ENCODE assay signal across 18 cellular contexts in genomic region chr19:44640518-44640917, GRCh38. TPM values are rescaled to one million over a fixed set of nuclear protein-coding genes. Genes with fewer than 3 reads are reported as not detected.
A peak's percentile ranks its signal among the peaks of the same experiment; 100 is the strongest.
DNase-seq lines count a peak whose midpoint lies in the region; TF ChIP-seq lines count a peak whose summit lies in the region.
"Had no signal": no experiment of that assay in that cellular context is flagged by ENCODE, and none has a peak within 500 bp of the region (broad histone marks: within the 10 kb centered on the region; RNA-seq: fewer than 3 reads in every experiment).

No MANE protein-coding gene starts in this region.

- no peak overlapping the region for H3K9ac ChIP-seq in mesenchymal stem cell (ENCODE audit: low read length)

- H3K36me3 ChIP-seq in Caco-2 (ENCODE audit: control insufficient read depth, insufficient read depth, low read length): no peaks in the 10 kb centered on the region
- no peaks in the 10 kb centered on the region for H3K36me3 ChIP-seq in mesenchymal stem cell (ENCODE audit: control insufficient read depth in 1 of 2, insufficient read depth in 2 of 2, low read depth in 1 of 2, low read length in 2 of 2)
- H3K36me3 ChIP-seq: brain microvascular endothelial cell, heart left ventricle had no signal

- no peak overlapping the region for H4K8ac ChIP-seq in mesenchymal stem cell (ENCODE audit: low read length)

- no peak overlapping the region for H2BK5ac ChIP-seq in mesenchymal stem cell (ENCODE audit: low read depth, low read length, poor library complexity, severe bottlenecking)

- TF ChIP-seq CTCF in Caco-2 (IDR thresholded peaks at IDR 0.05; ENCODE audit: insufficient read depth in 1 of 2, low read depth in 1 of 2, low read length in 1 of 2, severe bottlenecking in 1 of 2, unreplicated experiment in 1 of 2): no peak

- no TSS peak for BruUV-seq in Caco-2 (replicated peaks; lab: Mats Ljungman, UMichigan)

- H3K9me3 ChIP-seq in Caco-2 (no peaks in the 10 kb centered on the region; the same call in 1 of the 2 replicates), mesenchymal stem cell (ENCODE audit: control insufficient read depth, low read length) (no peaks in the 10 kb centered on the region)
- H3K9me3 ChIP-seq: heart left ventricle had no signal

- H3K4me3 ChIP-seq in Caco-2 (ENCODE audit: low read depth, low read length) (no peak overlapping the region), mesenchymal stem cell (ENCODE audit: insufficient read depth in 1 of 2, low read depth in 1 of 2, low read length in 2 of 2) (no peak overlapping the region)
- H3K4me3 ChIP-seq: heart left ventricle had no signal

- H3K27ac Mint-ChIP-seq in Caco-2 (ENCODE audit: unreplicated experiment): peak overlapping the region; percentile 85
- H3K27ac Mint-ChIP-seq: activated B cell treated with CpG ODN at 0.5 μM for 24 hours; naive thymus-derived CD4-positive, alpha-beta T cell had no signal

- POLR2A ChIA-PET in Caco-2 (lab: Charles Lee): no interaction called here

- H3K27me3 ChIP-seq in Caco-2 (replicated peaks; ENCODE audit: control insufficient read depth, insufficient read depth, low read length) (no peaks in the 10 kb centered on the region), mesenchymal stem cell (ENCODE audit: control insufficient read depth in 1 of 2, insufficient read depth in 1 of 2, low read length in 2 of 2) (peaks cover 0 to 2% of the 10 kb centered on the region in 2 experiments)
- H3K27me3 ChIP-seq: brain microvascular endothelial cell, heart left ventricle had no signal

- no peak overlapping the region for H2BK15ac ChIP-seq in mesenchymal stem cell (ENCODE audit: low read depth, poor library complexity, severe bottlenecking)

- H3K14ac ChIP-seq in mesenchymal stem cell (ENCODE audit: low read length in 2 of 2): no peak overlapping the region

- intact Hi-C loops in Caco-2 (cut with micrococcal nuclease; ENCODE audit: unreplicated experiment): no loop called here

- H3K4me3 Mint-ChIP-seq in Caco-2 (ENCODE audit: unreplicated experiment): peak overlapping the region; percentile 52
- H3K4me3 Mint-ChIP-seq: activated B cell treated with CpG ODN at 0.5 μM for 24 hours, CD14-positive monocyte had no signal

- no peak overlapping the region for H3K4me2 ChIP-seq in mesenchymal stem cell (ENCODE audit: low read length, poor library complexity, severe bottlenecking)

- H3K9me3 Mint-ChIP-seq in Caco-2 (ENCODE audit: unreplicated experiment): peaks cover 2% of the 10 kb centered on the region
- H3K9me3 Mint-ChIP-seq: activated B cell treated with CpG ODN at 0.5 μM for 24 hours, CD14-positive monocyte had no signal

- no peak overlapping the region for H3K27ac ChIP-seq in mesenchymal stem cell (ENCODE audit: low read length, poor library complexity, severe bottlenecking)
- H3K27ac ChIP-seq: brain microvascular endothelial cell, heart left ventricle had no signal

- CTCF ChIA-PET in Caco-2 (lab: Charles Lee): interaction anchor here (1.0 kb wide), 1 partner anchor 30 kb away, joined by 4 read pairs; no protein-coding TSS in a partner anchor

- H3K4me1 Mint-ChIP-seq in Caco-2 (ENCODE audit: low read depth, unreplicated experiment): peaks cover 39% of the 10 kb centered on the region

- H3K36me3 Mint-ChIP-seq in Caco-2 (ENCODE audit: insufficient read depth, unreplicated experiment): peaks cover 26% of the 10 kb centered on the region
- H3K36me3 Mint-ChIP-seq: CD14-positive monocyte; naive thymus-derived CD4-positive, alpha-beta T cell had no signal

- H2BK12ac ChIP-seq in mesenchymal stem cell (ENCODE audit: low read length in 2 of 2): no peak overlapping the region

- no peak overlapping the region for H2BK120ac ChIP-seq in mesenchymal stem cell (ENCODE audit: low read depth, low read length)

- 91% methylated on average over 3 of the region's 3 CpGs for WGBS in mesenchymal stem cell

- no peaks in the 10 kb centered on the region for H3K27me3 Mint-ChIP-seq in Caco-2 (ENCODE audit: insufficient read depth, unreplicated experiment)

- no peak overlapping the region for H3K23ac ChIP-seq in mesenchymal stem cell (ENCODE audit: low read length in 2 of 2)

- DNase-seq in Caco-2 (no peak), M059J (ENCODE audit: low read depth) (peak; percentile 85), dedifferentiated amniotic fluid mesenchymal stem cell (ENCODE audit: extremely low spot score) (peak; percentile 26), mesenchymal stem cell (peak; percentile 31), NCI-H187 treated with DMSO at 0.1 percent for 48 hours (lab: John Stamatoyannopoulos, UW) (no peak), cerebellar cortex (ENCODE audit: low spot score) (no peak), T1000 (lab: John Stamatoyannopoulos, UW) (no peak), epidermal melanocyte (ENCODE audit: insufficient read length, low spot score) (no peak)
- DNase-seq: activated B cell treated with CpG ODN at 0.5 μM for 24 hours; activated naive CD4-positive, alpha-beta T cell; brain microvascular endothelial cell; left colon; naive thymus-derived CD4-positive, alpha-beta T cell; NCI-H2171 had no signal

- H3K79me1 ChIP-seq in mesenchymal stem cell (replicated peaks; ENCODE audit: low read length, poor library complexity, severe bottlenecking): peaks cover 13% of the 10 kb centered on the region

- H3K4ac ChIP-seq in mesenchymal stem cell (ENCODE audit: low read depth in 1 of 2, low read length in 2 of 2): no peak overlapping the region

- H3K4me1 ChIP-seq in Caco-2 (peaks cover 55% of the 10 kb centered on the region), mesenchymal stem cell (ENCODE audit: control insufficient read depth, insufficient read depth, low read depth, low read length) (peaks cover 27% of the 10 kb centered on the region)

- H3K18ac ChIP-seq in mesenchymal stem cell (ENCODE audit: low read depth in 1 of 2, low read length in 2 of 2): no peak overlapping the region

- no peak overlapping the region for H4K91ac ChIP-seq in mesenchymal stem cell (ENCODE audit: low read length)

- no peak overlapping the region for H2AK5ac ChIP-seq in mesenchymal stem cell (ENCODE audit: low read length, severe bottlenecking)

- H2AFZ ChIP-seq in mesenchymal stem cell (ENCODE audit: low read depth, low read length): no peak overlapping the region

RNA-seq across cellular contexts. Expression of gene PVR, which starts 3.2 kb away (rescaled TPM):
- 86.5 and 93.8 TPM in 2 replicates for total RNA-seq in Caco-2 (2022)
- 95.2 and 146 TPM in 2 replicates for total RNA-seq in M059J (2014; rRNA removed; shearing (Covaris generic))
- 32.2 TPM for polyA plus RNA-seq in mesenchymal stem cell (2013, experiment 1 of 2)
- polyA plus RNA-seq in mesenchymal stem cell (2013, experiment 2 of 2): 33.3 TPM
- total RNA-seq: activated B cell treated with CpG ODN at 0.5 μM for 24 hours had no signal

RNA-seq across cellular contexts. Expression of gene IGSF23, which starts 27.2 kb away (rescaled TPM):
- 3.9 and 6.8 TPM in 2 replicates for total RNA-seq in Caco-2 (2022)
- 0.22 and 0.81 TPM in 2 replicates for total RNA-seq in M059J (2014; rRNA removed; shearing (Covaris generic))
- 0.08 TPM for polyA plus RNA-seq in mesenchymal stem cell (2013, experiment 1 of 2)
- polyA plus RNA-seq in mesenchymal stem cell (2013, experiment 2 of 2): 0.21 TPM
- total RNA-seq: activated B cell treated with CpG ODN at 0.5 μM for 24 hours; HT-29; left colon; naive thymus-derived CD4-positive, alpha-beta T cell had no signal
- polyA plus RNA-seq: naive thymus-derived CD4-positive, alpha-beta T cell had no signal

RNA-seq across cellular contexts. Expression of gene CEACAM19, which starts 30.8 kb away (rescaled TPM):
- 2.9 and 3.3 TPM in 2 replicates for total RNA-seq in Caco-2 (2022)
- 1.2 and 1.8 TPM in 2 replicates for total RNA-seq in M059J (2014; rRNA removed; shearing (Covaris generic))
- polyA plus RNA-seq in mesenchymal stem cell (2013, experiment 1 of 2): 2.2 TPM
- polyA plus RNA-seq in mesenchymal stem cell (2013, experiment 2 of 2): 1.8 TPM
- total RNA-seq: activated B cell treated with CpG ODN at 0.5 μM for 24 hours had no signal
- polyA plus RNA-seq: CD14-positive monocyte; naive thymus-derived CD4-positive, alpha-beta T cell had no signal

RNA-seq across cellular contexts. Expression of gene CEACAM16, which starts 58.4 kb away (rescaled TPM):
- total RNA-seq in Caco-2 (2022): not detected in 2 replicates
- not detected in 2 replicates for total RNA-seq in M059J (2014; rRNA removed; shearing (Covaris generic))
- polyA plus RNA-seq in mesenchymal stem cell (2013, experiment 1 of 2): not detected
- polyA plus RNA-seq in mesenchymal stem cell (2013, experiment 2 of 2): not detected
- total RNA-seq: activated B cell treated with CpG ODN at 0.5 μM for 24 hours; heart left ventricle; HT-29; naive thymus-derived CD4-positive, alpha-beta T cell; pulmonary artery endothelial cell had no signal
- polyA plus RNA-seq: CD14-positive monocyte; heart left ventricle; naive thymus-derived CD4-positive, alpha-beta T cell had no signal

Comparison
In these comparisons a context has a peak if more than half of its experiments do, and no peak if none do; other contexts are left out.
1. DNase-seq: peak in M059J (single experiment), dedifferentiated amniotic fluid mesenchymal stem cell (single experiment) and mesenchymal stem cell (single experiment); none in Caco-2 (0 of 2), NCI-H187 treated with DMSO at 0.1 percent for 48 hours (single experiment), cerebellar cortex (single experiment), T1000 (single experiment) and epidermal melanocyte (single experiment).